ENCODE assay signal across 8 cellular contexts in genomic region chr6:26054937-26055669, GRCh38. TPM values are rescaled to one million over a fixed set of nuclear protein-coding genes. Genes with fewer than 3 reads are reported as not detected.
A peak's percentile ranks its signal among the peaks of the same experiment; 100 is the strongest.
DNase-seq lines count a peak whose midpoint lies in the region; ATAC-seq and TF ChIP-seq lines count a peak whose summit lies in the region.

No MANE protein-coding gene starts in this region.

- peak overlapping the region; percentile 99 for H3K27ac Mint-ChIP-seq in activated CD4-positive, alpha-beta T cell treated with anti-CD3 and anti-CD28 coated beads, Interleukin-2, amount 10 ng/mL, durations not matched to agents 24 days and 14 days
- peak overlapping the region; percentile 97 for H3K27ac Mint-ChIP-seq in dendritic cell treated with granulocyte-macrophage colony-stimulating factor and Interleukin-4, amounts not matched to agents 40 ng/mL and 50 ng/mL, for 4 days

- H3K4me3 Mint-ChIP-seq in activated CD4-positive, alpha-beta T cell treated with anti-CD3 and anti-CD28 coated beads, Interleukin-2, amount 10 ng/mL, durations not matched to agents 24 days and 14 days = peak overlapping the region; percentile 94
- H3K4me3 Mint-ChIP-seq in dendritic cell treated with granulocyte-macrophage colony-stimulating factor and Interleukin-4, amounts not matched to agents 40 ng/mL and 50 ng/mL, for 4 days = peak overlapping the region; percentile 85

- peaks cover 2% of the 10 kb centered on the region for H3K27me3 Mint-ChIP-seq in activated CD4-positive, alpha-beta T cell treated with anti-CD3 and anti-CD28 coated beads, Interleukin-2, amount 10 ng/mL, durations not matched to agents 24 days and 14 days
- H3K27me3 Mint-ChIP-seq in dendritic cell treated with granulocyte-macrophage colony-stimulating factor and Interleukin-4, amounts not matched to agents 40 ng/mL and 50 ng/mL, for 4 days = no peaks in the 10 kb centered on the region

- peak; percentile 97 for TF ChIP-seq POLR2A in GM19099 (IDR thresholded peaks at IDR 0.05; ENCODE audit: extremely low read depth, insufficient read length, low read depth)

- ATAC-seq in HG03432 (IDR thresholded peaks at IDR 0.05; ENCODE audit: unreplicated experiment) = peak; percentile 57
- peak; percentile 87 for ATAC-seq in left lung

- no peaks in the 10 kb centered on the region for H3K9me3 Mint-ChIP-seq in activated CD4-positive, alpha-beta T cell treated with anti-CD3 and anti-CD28 coated beads, Interleukin-2, amount 10 ng/mL, durations not matched to agents 24 days and 14 days
- H3K9me3 Mint-ChIP-seq in dendritic cell treated with granulocyte-macrophage colony-stimulating factor and Interleukin-4, amounts not matched to agents 40 ng/mL and 50 ng/mL, for 4 days = no peaks in the 10 kb centered on the region

- H3K4me1 Mint-ChIP-seq in activated CD4-positive, alpha-beta T cell treated with anti-CD3 and anti-CD28 coated beads, Interleukin-2, amount 10 ng/mL, durations not matched to agents 24 days and 14 days = peaks cover 30% of the 10 kb centered on the region
- peaks cover 31% of the 10 kb centered on the region for H3K4me1 Mint-ChIP-seq in dendritic cell treated with granulocyte-macrophage colony-stimulating factor and Interleukin-4, amounts not matched to agents 40 ng/mL and 50 ng/mL, for 4 days (ENCODE audit: low read depth)

- peak; percentile 11; the same call in 1 of the 2 replicates for TF ChIP-seq CTCF in BE2C (IDR thresholded peaks at IDR 0.05; ENCODE audit: low read depth, low read length)
- no peak for TF ChIP-seq CTCF in left lung (IDR thresholded peaks at IDR 0.05)

- H3K27me3 ChIP-seq in BE2C (no peaks in the 10 kb centered on the region), left lung (no peaks in the 10 kb centered on the region)

- DNase-seq in BE2C = peak; percentile 87
- DNase-seq in NCI-H524 (lab: John Stamatoyannopoulos, UW) = peak; percentile 80 to 93
- DNase-seq in activated CD4-positive, alpha-beta T cell treated with anti-CD3 and anti-CD28 coated beads, Interleukin-2, amount 10 ng/mL, durations not matched to agents 24 days and 14 days = peak; percentile 96
- peak in 1 of 2 donors; percentile 93 for DNase-seq in left lung
- DNase-seq in stimulated activated CD4-positive, alpha-beta T cell treated with anti-CD3 and anti-CD28 coated beads, Interleukin-2, amount 100 ng/mL, for 48 hours = peak; percentile 71 to 77

- H3K4me3 ChIP-seq in BE2C (ENCODE audit: low read depth, low read length) = peak overlapping the region; percentile 86
- H3K4me3 ChIP-seq in left lung = peak overlapping the region; percentile 47 to 54

- H3K36me3 Mint-ChIP-seq in activated CD4-positive, alpha-beta T cell treated with anti-CD3 and anti-CD28 coated beads, Interleukin-2, amount 10 ng/mL, durations not matched to agents 24 days and 14 days (ENCODE audit: low read depth) = no peaks in the 10 kb centered on the region
- H3K36me3 Mint-ChIP-seq in dendritic cell treated with granulocyte-macrophage colony-stimulating factor and Interleukin-4, amounts not matched to agents 40 ng/mL and 50 ng/mL, for 4 days (ENCODE audit: low read depth) = peaks cover 13% of the 10 kb centered on the region

- H3K27ac ChIP-seq in left lung = peak overlapping the region; percentile 95 to 96

- H3K4me1 ChIP-seq in BE2C (peaks cover 9% of the 10 kb centered on the region), left lung (peaks cover 0 to 26% of the 10 kb centered on the region in 2 donors)

- intact Hi-C loops in activated CD4-positive, alpha-beta T cell treated with anti-CD3 and anti-CD28 coated beads, Interleukin-2, amount 10 ng/mL, durations not matched to agents 24 days and 14 days (cut with micrococcal nuclease) = loop anchor here (1.0 kb wide), 6 partner anchors 10 to 144 kb away; a partner anchor contains a TSS
- intact Hi-C loops in dendritic cell treated with granulocyte-macrophage colony-stimulating factor and Interleukin-4, amounts not matched to agents 40 ng/mL and 50 ng/mL, for 4 days (cut with micrococcal nuclease) = loop anchor here (1.0 kb wide), 1 partner anchor 10 kb away; a partner anchor contains a TSS
- intact Hi-C loops in left lung (cut with DNase I) = no loop called here

- H3K36me3 ChIP-seq in BE2C (no peaks in the 10 kb centered on the region), left lung (no peaks in the 10 kb centered on the region)

- H3K9me3 ChIP-seq in BE2C (no peaks in the 10 kb centered on the region), left lung (no peaks in the 10 kb centered on the region)

RNA-seq across cellular contexts. Expression of gene HFE, which starts 32.1 kb away (rescaled TPM):
- polyA plus RNA-seq in BE2C (2012; ENCODE audit: insufficient read depth, insufficient read length, low read depth) = not detected
- 0.12 and 0.50 TPM in 2 replicates for total RNA-seq in activated CD4-positive, alpha-beta T cell treated with anti-CD3 and anti-CD28 coated beads, Interleukin-2, amount 10 ng/mL, durations not matched to agents 24 days and 14 days
- total RNA-seq in left lung = 10 to 100 TPM; 11.8 to 12.7 TPM

Comparison
In these comparisons a context has a peak if more than half of its experiments do, and no peak if none do; other contexts are left out.
1. intact Hi-C loops: an anchor here in activated CD4-positive, alpha-beta T cell treated with anti-CD3 and anti-CD28 coated beads, Interleukin-2, amount 10 ng/mL, durations not matched to agents 24 days and 14 days (1.0 kb wide) and dendritic cell treated with granulocyte-macrophage colony-stimulating factor and Interleukin-4, amounts not matched to agents 40 ng/mL and 50 ng/mL, for 4 days (1.0 kb wide); none called in left lung.